ENCODE assay signal across 1 cellular context in genomic region chr19:58352760-58353671, GRCh38.
TF ChIP-seq lines count a peak whose summit lies in the region.

Gene A1BG (minus strand): TSS chr19:58353492. CDS start chr19:58353437, 55 bp downstream.

TF ChIP-seq in HepG2, 621 proteins besides CTCF, POLR2A, EP300 and RAD21 (continued from another document and continues in another):
- TF ChIP-seq ARID5B (CRISPR knock-in tag; IDR thresholded peaks at IDR 0.05) = peak; percentile 27
- TF ChIP-seq HDAC1 (CRISPR knock-in tag; IDR thresholded peaks at IDR 0.05) = peak; percentile 52
- TF ChIP-seq ZNF274 (CRISPR knock-in tag; IDR thresholded peaks at IDR 0.05) = peak; percentile 17; the same call in 1 of the 2 replicates
- TF ChIP-seq ZNF143 (CRISPR knock-in tag; IDR thresholded peaks at IDR 0.05) = 0 out of 2 replicates have a peak, but pooled peaks have one; percentile 19
- peak; percentile 25 for TF ChIP-seq TEAD3 (CRISPR knock-in tag; optimal IDR thresholded peaks at IDR 0.05; ENCODE audit: borderline replicate concordance)
- peak; percentile 84 for TF ChIP-seq NR2C2 (CRISPR knock-in tag; IDR thresholded peaks at IDR 0.05; ENCODE audit: borderline replicate concordance)
- TF ChIP-seq ZSCAN25 (CRISPR knock-in tag; IDR thresholded peaks at IDR 0.05) = peak; percentile 98
- TF ChIP-seq DMTF1 (CRISPR knock-in tag; IDR thresholded peaks at IDR 0.05) = no peak
- TF ChIP-seq MXD1 (CRISPR knock-in tag; IDR thresholded peaks at IDR 0.05) = 0 out of 2 replicates have a peak, but pooled peaks have one; percentile 7
- TF ChIP-seq REST (IDR thresholded peaks at IDR 0.05; ENCODE audit: borderline replicate concordance in 1 of 2, low read depth in 1 of 2, low read length in 2 of 2) = 0 out of 4 replicates have a peak, but pooled peaks of 1 of the 2 experiments have one; percentile 17
- peak; percentile 88 for TF ChIP-seq ETV5 (CRISPR knock-in tag; IDR thresholded peaks at IDR 0.05; ENCODE audit: borderline replicate concordance)
- TF ChIP-seq ZNF687 (CRISPR knock-in tag; IDR thresholded peaks at IDR 0.05) = peak; percentile 64
- TF ChIP-seq NCOR1 (IDR thresholded peaks at IDR 0.05; ENCODE audit: borderline replicate concordance, low read length) = peak; percentile 62; the same call in 1 of the 2 replicates
- peak; percentile 39 for TF ChIP-seq FOXC1 (CRISPR knock-in tag; IDR thresholded peaks at IDR 0.05; ENCODE audit: borderline replicate concordance)
- peak; percentile 35; the same call in 1 of the 2 replicates for TF ChIP-seq ARNTL (CRISPR knock-in tag; IDR thresholded peaks at IDR 0.05)
- TF ChIP-seq ZNF562 (CRISPR knock-in tag; IDR thresholded peaks at IDR 0.05; ENCODE audit: borderline replicate concordance) = no peak
- TF ChIP-seq RBFOX2 (IDR thresholded peaks at IDR 0.05; ENCODE audit: low read depth, low read length) = peak; percentile 18; the same call in 1 of the 2 replicates
- TF ChIP-seq ZNF777 (CRISPR knock-in tag; IDR thresholded peaks at IDR 0.05) = 0 out of 2 replicates have a peak, but pooled peaks have one; percentile 12
- TF ChIP-seq RARA (CRISPR knock-in tag; IDR thresholded peaks at IDR 0.05) = peak; percentile 92
- TF ChIP-seq PAXIP1 (CRISPR knock-in tag; conservative IDR thresholded peaks at IDR 0.05) = peak; percentile 95
- TF ChIP-seq DMAP1 (CRISPR knock-in tag; IDR thresholded peaks at IDR 0.05) = peak; percentile 55; the same call in 1 of the 2 replicates
- 0 out of 2 replicates have a peak, but pooled peaks have one; percentile 8 for TF ChIP-seq SP4 (CRISPR knock-in tag; IDR thresholded peaks at IDR 0.05)
- peak; percentile 70 for TF ChIP-seq BCL6 (CRISPR knock-in tag; IDR thresholded peaks at IDR 0.05)
- no peak for TF ChIP-seq CAMTA2 (CRISPR knock-in tag; IDR thresholded peaks at IDR 0.05; ENCODE audit: borderline replicate concordance)
- TF ChIP-seq PPARG (CRISPR knock-in tag; conservative IDR thresholded peaks at IDR 0.05) = peak; percentile 69
- 0 out of 2 replicates have a peak, but pooled peaks have one; percentile 57 for TF ChIP-seq ONECUT2 (CRISPR knock-in tag; IDR thresholded peaks at IDR 0.05)
- TF ChIP-seq GATAD2A (CRISPR knock-in tag; IDR thresholded peaks at IDR 0.05) = peak; percentile 63
- TF ChIP-seq ZNF333 (CRISPR knock-in tag; IDR thresholded peaks at IDR 0.05; ENCODE audit: borderline replicate concordance) = no peak
- no peak for TF ChIP-seq TRIM24 (CRISPR knock-in tag; IDR thresholded peaks at IDR 0.05)
- 0 out of 2 replicates have a peak, but pooled peaks have one; percentile 6 for TF ChIP-seq HOXA3 (CRISPR knock-in tag; IDR thresholded peaks at IDR 0.05)
- no peak for TF ChIP-seq HBP1 (CRISPR knock-in tag; IDR thresholded peaks at IDR 0.05; ENCODE audit: low read depth)
- TF ChIP-seq ZNF546 (CRISPR knock-in tag; conservative IDR thresholded peaks at IDR 0.05) = no peak
- peak; percentile 90 for TF ChIP-seq NR2F2 (IDR thresholded peaks at IDR 0.05; ENCODE audit: borderline replicate concordance, low read depth)
- peak; percentile 57 for TF ChIP-seq AGO2 (optimal IDR thresholded peaks at IDR 0.05; ENCODE audit: low read depth, low read length)
- TF ChIP-seq BRD4 (CRISPR knock-in tag; IDR thresholded peaks at IDR 0.05) = 0 out of 2 replicates have a peak, but pooled peaks have one; percentile 18
- peak; percentile 46; the same call in 1 of the 2 replicates for TF ChIP-seq DPF2 (CRISPR knock-in tag; IDR thresholded peaks at IDR 0.05; ENCODE audit: borderline replicate concordance, low read depth)
- peak; percentile 80 for TF ChIP-seq HNF4A (CRISPR knock-in tag; IDR thresholded peaks at IDR 0.05)
- no peak for TF ChIP-seq SOX6 (IDR thresholded peaks at IDR 0.05)
- peak; percentile 72 for TF ChIP-seq SOX6 (CRISPR knock-in tag; IDR thresholded peaks at IDR 0.05)
- no peak for TF ChIP-seq ZNF589 (CRISPR knock-in tag; conservative IDR thresholded peaks at IDR 0.05)
- TF ChIP-seq MYC (CRISPR knock-in tag; IDR thresholded peaks at IDR 0.05; ENCODE audit: borderline replicate concordance) = 0 out of 2 replicates have a peak, but pooled peaks have one; percentile 2
- peak; percentile 45; the same call in 1 of the 2 replicates for TF ChIP-seq POLR2G (IDR thresholded peaks at IDR 0.05; ENCODE audit: low read depth, low read length)
- TF ChIP-seq MBNL3 (CRISPR knock-in tag; conservative IDR thresholded peaks at IDR 0.05) = no peak
- TF ChIP-seq MED8 (CRISPR knock-in tag; IDR thresholded peaks at IDR 0.05; ENCODE audit: insufficient replicate concordance) = no peak
- no peak for TF ChIP-seq KDM1A (CRISPR knock-in tag; IDR thresholded peaks at IDR 0.05)
- TF ChIP-seq YY1 (IDR thresholded peaks at IDR 0.05; ENCODE audit: insufficient read depth, insufficient replicate concordance, low read depth, low read length) = peak; percentile 12
